ENCODE assay signal across 18 cellular contexts in genomic region chr16:89368604-89369249, GRCh38.
DNase-seq lines count a peak whose midpoint lies in the region; ATAC-seq, FAIRE-seq and TF ChIP-seq lines count a peak whose summit lies in the region.
"Had no signal": no experiment of that assay in that cellular context is flagged by ENCODE, and none has a peak within 500 bp of the region (broad histone marks: within the 10 kb centered on the region; RNA-seq: fewer than 3 reads in every experiment).

No MANE protein-coding gene starts in this region.

- H3K4me1 ChIP-seq in kidney (ENCODE audit: control insufficient read depth in 1 of 2, insufficient read depth in 1 of 2, low read depth in 1 of 2, low read length in 2 of 2), result peaks cover 7 to 23% of the 10 kb centered on the region in 2 donors

- peaks cover 80% of the 10 kb centered on the region for H3K4me1 Mint-ChIP-seq in activated CD8-positive, alpha-beta memory T cell treated with anti-CD3 and anti-CD28 coated beads, Interleukin-2, amount 10 ng/mL, durations not matched to agents 7 days and 5 days
- peaks cover 51% of the 10 kb centered on the region for H3K4me1 Mint-ChIP-seq in activated T-helper 17 cell treated with anti-CD3 and anti-CD28 coated beads, Interleukin-2, amount 50 U/mL, for 72 hours
- H3K4me1 Mint-ChIP-seq in stimulated activated naive B cell treated with anti-CD40 and anti-IgM and Interleukin-4, amounts not matched to agents 10 μg/mL and 1 μg/mL and 100 μg/mL, for 72 hours, result peaks cover 67 to 97% of the 10 kb centered on the region in 2 donors

- DNase-seq in activated CD8-positive, alpha-beta memory T cell treated with anti-CD3 and anti-CD28 coated beads, Interleukin-2, amount 10 ng/mL, durations not matched to agents 7 days and 5 days, result no peak
- no peak for DNase-seq in activated CD8-positive, alpha-beta memory T cell treated with anti-CD3 and anti-CD28 coated beads, Interleukin-2, amount 50 U/mL, for 48 hours
- peak; percentile 27 for DNase-seq in kidney
- DNase-seq in stimulated activated naive B cell treated with anti-CD40 and anti-IgM and Interleukin-4, amounts not matched to agents 10 μg/mL and 1 μg/mL and 100 μg/mL, for 72 hours, result no peak
- DNase-seq in effector CD4-positive, alpha-beta T cell, result no peak
- DNase-seq: activated CD4-positive, alpha-beta T cell treated with anti-CD3 and anti-CD28 coated beads, Interleukin-2, amount 50 U/mL, for 1 hour; activated effector memory CD4-positive, alpha-beta T cell treated with Interleukin-2 at 50 U/mL for 16 hours; NCI-H510A; PC-9; stimulated activated CD4-positive, alpha-beta T cell treated with anti-CD3 and anti-CD28 coated beads, Interleukin-4, amount 100 ng/mL, for 4 hours; T-helper 1 cell had no signal

- H3K36me3 ChIP-seq in kidney (ENCODE audit: control insufficient read depth in 1 of 2, insufficient read depth in 2 of 2, low read length in 2 of 2), result no peaks in the 10 kb centered on the region

- peaks cover 22% of the 10 kb centered on the region for H3K36me3 Mint-ChIP-seq in activated CD8-positive, alpha-beta memory T cell treated with anti-CD3 and anti-CD28 coated beads, Interleukin-2, amount 10 ng/mL, durations not matched to agents 7 days and 5 days
- peaks cover 34% of the 10 kb centered on the region for H3K36me3 Mint-ChIP-seq in activated T-helper 17 cell treated with anti-CD3 and anti-CD28 coated beads, Interleukin-2, amount 50 U/mL, for 72 hours (ENCODE audit: low read depth)
- H3K36me3 Mint-ChIP-seq in stimulated activated naive B cell treated with anti-CD40 and anti-IgM and Interleukin-4, amounts not matched to agents 10 μg/mL and 1 μg/mL and 100 μg/mL, for 72 hours, result peaks cover 29 to 65% of the 10 kb centered on the region in 2 donors

- H3K4me3 Mint-ChIP-seq in activated CD8-positive, alpha-beta memory T cell treated with anti-CD3 and anti-CD28 coated beads, Interleukin-2, amount 10 ng/mL, durations not matched to agents 7 days and 5 days, result no peak overlapping the region
- no peak overlapping the region for H3K4me3 Mint-ChIP-seq in activated T-helper 17 cell treated with anti-CD3 and anti-CD28 coated beads, Interleukin-2, amount 50 U/mL, for 72 hours
- peak overlapping the region; percentile 46 to 58 for H3K4me3 Mint-ChIP-seq in stimulated activated naive B cell treated with anti-CD40 and anti-IgM and Interleukin-4, amounts not matched to agents 10 μg/mL and 1 μg/mL and 100 μg/mL, for 72 hours
- H3K4me3 Mint-ChIP-seq: stimulated activated memory B cell treated with anti-CD40 and anti-IgM and Interleukin-4, amounts not matched to agents 10 μg/mL and 1 μg/mL and 100 μg/mL, for 72 hours had no signal

- no peak for FAIRE-seq in kidney (lab: Jason Lieb, UNC)
- FAIRE-seq: A549, endothelial cell of umbilical vein, K562 had no signal

- no peak overlapping the region for H3K4me3 ChIP-seq in kidney (ENCODE audit: low read length in 2 of 2)
- H3K4me3 ChIP-seq: A549, K562, PC-9 had no signal

- CTCF ChIA-PET in activated CD8-positive, alpha-beta memory T cell treated with anti-CD3 and anti-CD28 coated beads, Interleukin-2, amount 10 ng/mL, durations not matched to agents 7 days and 5 days (lab: Charles Lee), result interaction anchor here (0.7 to 1.6 kb wide), 4 partner anchors 34 to 1512 kb away, joined by 3 to 5 read pairs (median 4); partner anchors contain the start of gene SPG7

- ATAC-seq in activated CD8-positive, alpha-beta memory T cell treated with anti-CD3 and anti-CD28 coated beads, Interleukin-2, amount 10 ng/mL, durations not matched to agents 7 days and 5 days, result no peak
- ATAC-seq in activated T-helper 17 cell treated with anti-CD3 and anti-CD28 coated beads, Interleukin-2, amount 50 U/mL, for 72 hours (replicated peaks), result no peak
- ATAC-seq in stimulated activated naive B cell treated with anti-CD40 and anti-IgM and Interleukin-4, amounts not matched to agents 10 μg/mL and 1 μg/mL and 100 μg/mL, for 72 hours (replicated peaks), result peak in 1 of 2 donors; percentile 31
- ATAC-seq in GM21619 (IDR thresholded peaks at IDR 0.05; ENCODE audit: unreplicated experiment) (no peak), GM18502 (IDR thresholded peaks at IDR 0.05; ENCODE audit: poor library complexity, unreplicated experiment) (no peak)
- ATAC-seq: stimulated activated memory B cell treated with anti-CD40 and anti-IgM and Interleukin-4, amounts not matched to agents 10 μg/mL and 1 μg/mL and 100 μg/mL, for 72 hours had no signal

- H3K27ac Mint-ChIP-seq in activated CD8-positive, alpha-beta memory T cell treated with anti-CD3 and anti-CD28 coated beads, Interleukin-2, amount 10 ng/mL, durations not matched to agents 7 days and 5 days, result peak overlapping the region; percentile 50
- H3K27ac Mint-ChIP-seq in activated T-helper 17 cell treated with anti-CD3 and anti-CD28 coated beads, Interleukin-2, amount 50 U/mL, for 72 hours, result peak overlapping the region; percentile 80
- H3K27ac Mint-ChIP-seq in stimulated activated naive B cell treated with anti-CD40 and anti-IgM and Interleukin-4, amounts not matched to agents 10 μg/mL and 1 μg/mL and 100 μg/mL, for 72 hours, result peak overlapping the region; percentile 42
- H3K27ac Mint-ChIP-seq: stimulated activated memory B cell treated with anti-CD40 and anti-IgM and Interleukin-4, amounts not matched to agents 10 μg/mL and 1 μg/mL and 100 μg/mL, for 72 hours had no signal

- H3K9me3 Mint-ChIP-seq in activated CD8-positive, alpha-beta memory T cell treated with anti-CD3 and anti-CD28 coated beads, Interleukin-2, amount 10 ng/mL, durations not matched to agents 7 days and 5 days (ENCODE audit: low read depth), result no peaks in the 10 kb centered on the region
- no peaks in the 10 kb centered on the region for H3K9me3 Mint-ChIP-seq in activated T-helper 17 cell treated with anti-CD3 and anti-CD28 coated beads, Interleukin-2, amount 50 U/mL, for 72 hours
- H3K9me3 Mint-ChIP-seq in stimulated activated naive B cell treated with anti-CD40 and anti-IgM and Interleukin-4, amounts not matched to agents 10 μg/mL and 1 μg/mL and 100 μg/mL, for 72 hours, result no peaks in the 10 kb centered on the region
- H3K9me3 Mint-ChIP-seq: stimulated activated memory B cell treated with anti-CD40 and anti-IgM and Interleukin-4, amounts not matched to agents 10 μg/mL and 1 μg/mL and 100 μg/mL, for 72 hours had no signal

- no peak overlapping the region for H3K27ac ChIP-seq in kidney (ENCODE audit: low read depth in 2 of 2, low read length in 2 of 2)
- H3K27ac ChIP-seq: A549, PC-9 had no signal

- H3K9me3 ChIP-seq in kidney (ENCODE audit: control insufficient read depth in 1 of 2, low read length in 2 of 2), result no peaks in the 10 kb centered on the region
- H3K9me3 ChIP-seq: A549 had no signal

- intact Hi-C loops in kidney (cut with DNase I), result no loop called here

- H3K27me3 Mint-ChIP-seq in activated CD8-positive, alpha-beta memory T cell treated with anti-CD3 and anti-CD28 coated beads, Interleukin-2, amount 10 ng/mL, durations not matched to agents 7 days and 5 days, result no peaks in the 10 kb centered on the region
- no peaks in the 10 kb centered on the region for H3K27me3 Mint-ChIP-seq in activated T-helper 17 cell treated with anti-CD3 and anti-CD28 coated beads, Interleukin-2, amount 50 U/mL, for 72 hours
- no peaks in the 10 kb centered on the region for H3K27me3 Mint-ChIP-seq in stimulated activated naive B cell treated with anti-CD40 and anti-IgM and Interleukin-4, amounts not matched to agents 10 μg/mL and 1 μg/mL and 100 μg/mL, for 72 hours
- H3K27me3 Mint-ChIP-seq: stimulated activated memory B cell treated with anti-CD40 and anti-IgM and Interleukin-4, amounts not matched to agents 10 μg/mL and 1 μg/mL and 100 μg/mL, for 72 hours had no signal

- no peak for TF ChIP-seq CTCF in kidney (IDR thresholded peaks at IDR 0.05; ENCODE audit: borderline replicate concordance, extremely low read depth, insufficient read depth)

- no peak overlapping the region for H3K9ac ChIP-seq in kidney (ENCODE audit: low read length in 2 of 2)

Comparison
In these comparisons a context has a peak if more than half of its experiments do, and no peak if none do; other contexts are left out.
1. H3K4me3 Mint-ChIP-seq: peak in stimulated activated naive B cell treated with anti-CD40 and anti-IgM and Interleukin-4, amounts not matched to agents 10 μg/mL and 1 μg/mL and 100 μg/mL, for 72 hours (2 of 2); none in activated CD8-positive, alpha-beta memory T cell treated with anti-CD3 and anti-CD28 coated beads, Interleukin-2, amount 10 ng/mL, durations not matched to agents 7 days and 5 days (single experiment) and activated T-helper 17 cell treated with anti-CD3 and anti-CD28 coated beads, Interleukin-2, amount 50 U/mL, for 72 hours (single experiment).
2. Peak in every context shown above with its lines, with median percentiles within 50 percentile points of each other: H3K27ac Mint-ChIP-seq.